In the genomic region with DNA sequence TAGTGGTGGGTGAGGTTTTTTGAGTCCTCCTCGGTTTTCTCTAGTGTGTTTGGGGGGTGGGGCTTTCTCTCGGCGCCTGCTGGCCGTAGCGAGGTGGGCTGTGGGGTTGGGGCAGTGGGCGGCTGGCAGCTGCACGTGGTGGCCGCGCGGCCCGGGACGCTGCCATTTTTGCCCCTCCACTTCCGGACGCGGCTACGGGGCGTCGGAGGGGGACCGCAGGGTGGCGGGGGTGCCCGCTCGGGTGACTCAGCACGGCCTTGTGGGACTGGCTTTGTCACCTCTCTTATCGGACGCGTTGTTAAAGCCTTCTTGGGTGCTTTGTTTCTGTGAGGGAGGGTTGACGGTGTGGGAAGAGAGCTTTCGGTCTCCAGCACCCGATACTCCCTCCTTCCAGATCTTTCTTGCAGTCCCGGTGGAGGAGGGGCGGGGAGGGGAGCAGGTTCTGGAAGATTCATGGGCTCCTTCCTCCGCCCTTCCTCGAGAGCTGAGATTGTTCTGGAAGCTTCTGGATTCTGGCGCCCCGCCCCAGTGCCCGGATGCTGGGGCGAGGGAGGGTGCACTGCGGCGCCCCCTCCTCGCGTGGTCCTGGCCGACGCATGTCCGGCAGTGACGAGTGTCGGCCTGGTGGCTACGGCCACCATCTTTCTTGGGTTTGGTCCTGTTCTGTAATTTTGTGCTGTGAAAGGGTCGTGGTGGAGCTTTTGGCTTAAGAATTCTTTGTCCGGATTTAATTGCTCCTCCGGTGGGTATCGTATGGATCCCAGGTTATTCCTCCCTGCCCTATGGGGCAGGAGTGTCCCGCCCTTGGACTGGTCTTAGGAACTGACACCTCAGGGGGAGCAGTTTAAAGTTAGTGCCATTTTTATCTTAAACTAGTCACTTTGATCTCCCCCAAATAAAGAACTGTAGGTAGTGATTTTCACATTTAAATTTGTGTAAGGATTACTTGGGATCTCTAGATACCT, we compare ENCODE assay signal across 8 cellular contexts. TPM values are rescaled to one million over a fixed set of nuclear protein-coding genes. Genes with fewer than 3 reads are reported as not detected.
A peak's percentile ranks its signal among the peaks of the same experiment; 100 is the strongest.
DNase-seq lines count a peak whose midpoint lies in the region; ATAC-seq and TF ChIP-seq lines count a peak whose summit lies in the region.

No MANE protein-coding gene starts in this region.

- peak; percentile 19 for ATAC-seq in GM19025 (IDR thresholded peaks at IDR 0.05; ENCODE audit: low read depth, unreplicated experiment)
- peak; percentile 25 for ATAC-seq in HG03457 (IDR thresholded peaks at IDR 0.05; ENCODE audit: unreplicated experiment)
- peak; percentile 49 for ATAC-seq in activated naive CD8-positive, alpha-beta T cell treated with anti-CD3 and anti-CD28 coated beads, Interleukin-2, amount 10 ng/mL, durations not matched to agents 7 days and 5 days (ENCODE audit: low read depth)
- peak; percentile 40 to 71 (median 58) for ATAC-seq in heart right ventricle

- H3K4me3 ChIP-seq in heart right ventricle, result peak overlapping the region; percentile 68 to 98 (median 86)

- intact Hi-C loops in heart right ventricle (cut with DNase I) (no loop called here), posterior vena cava (cut with DNase I) (no loop called here)

- in situ Hi-C loops in ACHN (cut with HindIII; ENCODE audit: low pct_ligation_motif_present, low pct_unique_long_range_greater_than_20kb, low sequenced_read_pairs), result no loop called here

- peak overlapping the region; percentile 99 for H3K27ac Mint-ChIP-seq in activated naive CD8-positive, alpha-beta T cell treated with anti-CD3 and anti-CD28 coated beads, Interleukin-2, amount 10 ng/mL, durations not matched to agents 7 days and 5 days
- H3K27ac Mint-ChIP-seq in type B pancreatic cell, result peak overlapping the region; percentile 100

- no peaks in the 10 kb centered on the region for H3K9me3 ChIP-seq in heart right ventricle

- TF ChIP-seq CTCF in heart right ventricle (IDR thresholded peaks at IDR 0.05) (no peak), type B pancreatic cell (conservative IDR thresholded peaks at IDR 0.05) (no peak)

- DNase-seq in ACHN (peak; percentile 44), SW 1271 (lab: John Stamatoyannopoulos, UW) (peak; percentile 20 to 68), heart right ventricle (peak; percentile 70 to 82), posterior vena cava (ENCODE audit: low spot score) (peak; percentile 94), type B pancreatic cell (ENCODE audit: extremely low spot score, unreplicated experiment) (no peak)
- peak; percentile 89 for DNase-seq in activated naive CD8-positive, alpha-beta T cell treated with anti-CD3 and anti-CD28 coated beads, Interleukin-2, amount 10 ng/mL, durations not matched to agents 7 days and 5 days

- no peaks in the 10 kb centered on the region for H3K27me3 ChIP-seq in heart right ventricle

- peaks cover 7% of the 10 kb centered on the region for H3K27me3 Mint-ChIP-seq in activated naive CD8-positive, alpha-beta T cell treated with anti-CD3 and anti-CD28 coated beads, Interleukin-2, amount 10 ng/mL, durations not matched to agents 7 days and 5 days
- H3K27me3 Mint-ChIP-seq in type B pancreatic cell, result peaks cover 6% of the 10 kb centered on the region

- H3K4me1 Mint-ChIP-seq in activated naive CD8-positive, alpha-beta T cell treated with anti-CD3 and anti-CD28 coated beads, Interleukin-2, amount 10 ng/mL, durations not matched to agents 7 days and 5 days, result peaks cover 47% of the 10 kb centered on the region
- H3K4me1 Mint-ChIP-seq in type B pancreatic cell (ENCODE audit: unreplicated experiment), result peaks cover 30% of the 10 kb centered on the region

- H3K27ac ChIP-seq in heart right ventricle, result peak overlapping the region; percentile 93 to 100 (median 98)

- H3K4me1 ChIP-seq in heart right ventricle, result peaks cover 9 to 57% (median 44%) of the 10 kb centered on the region in 9 donors

- POLR2A ChIA-PET in activated naive CD8-positive, alpha-beta T cell treated with anti-CD3 and anti-CD28 coated beads, Interleukin-2, amount 10 ng/mL, durations not matched to agents 7 days and 5 days (lab: Charles Lee), result interaction anchor here (0.6 to 4.2 kb wide), 20 partner anchors 9 to 1065 kb away, joined by 3 to 111 read pairs (median 6); partner anchors contain the start of genes AARS2, CDC5L, CUL9 and GTPBP2

- peaks cover 33% of the 10 kb centered on the region for H3K36me3 Mint-ChIP-seq in activated naive CD8-positive, alpha-beta T cell treated with anti-CD3 and anti-CD28 coated beads, Interleukin-2, amount 10 ng/mL, durations not matched to agents 7 days and 5 days
- peaks cover 41% of the 10 kb centered on the region for H3K36me3 Mint-ChIP-seq in type B pancreatic cell

- peaks cover 2 to 49% (median 40%) of the 10 kb centered on the region in 9 donors for H3K36me3 ChIP-seq in heart right ventricle

- 1% methylated on average over 52 of the region's 52 CpGs for WGBS in heart right ventricle, 2 donors

- H3K4me3 Mint-ChIP-seq in activated naive CD8-positive, alpha-beta T cell treated with anti-CD3 and anti-CD28 coated beads, Interleukin-2, amount 10 ng/mL, durations not matched to agents 7 days and 5 days, result peak overlapping the region; percentile 99
- H3K4me3 Mint-ChIP-seq in type B pancreatic cell, result peak overlapping the region; percentile 99

- no peaks in the 10 kb centered on the region for H3K9me3 Mint-ChIP-seq in activated naive CD8-positive, alpha-beta T cell treated with anti-CD3 and anti-CD28 coated beads, Interleukin-2, amount 10 ng/mL, durations not matched to agents 7 days and 5 days
- H3K9me3 Mint-ChIP-seq in type B pancreatic cell, result no peaks in the 10 kb centered on the region

RNA-seq across cellular contexts. Expression of gene HSP90AB1, which starts 0.7 kb away (rescaled TPM):
- 100 to 1,000 TPM; 453 to 466 TPM for total RNA-seq in activated naive CD8-positive, alpha-beta T cell treated with anti-CD3 and anti-CD28 coated beads, Interleukin-2, amount 10 ng/mL, durations not matched to agents 7 days and 5 days
- total RNA-seq in heart right ventricle (1,000 to 10,000 TPM in 4 of 10 donors, 100 to 1,000 TPM in 6; 675 to 1,053 (median 920) TPM), posterior vena cava (100 to 1,000 TPM; 414 to 463 TPM), type B pancreatic cell (ENCODE audit: low replicate concordance) (880 and 1,082 TPM in 2 replicates)
- polyA plus RNA-seq in heart right ventricle, result 100 to 1,000 TPM; 235 to 764 TPM

RNA-seq across cellular contexts. Expression of gene SLC35B2, which starts 9.7 kb away (rescaled TPM):
- 10 to 100 TPM; 28.4 TPM for total RNA-seq in activated naive CD8-positive, alpha-beta T cell treated with anti-CD3 and anti-CD28 coated beads, Interleukin-2, amount 10 ng/mL, durations not matched to agents 7 days and 5 days
- 10 to 100 TPM; 19.4 to 29.8 (median 23.7) TPM for total RNA-seq in heart right ventricle
- 10 to 100 TPM in 1 of 2 donors, 1 to 10 TPM in 1; 9.1 to 27.2 TPM for polyA plus RNA-seq in heart right ventricle
- 10 to 100 TPM; 23.1 to 28.9 TPM for total RNA-seq in posterior vena cava
- 39.6 and 46.1 TPM in 2 replicates for total RNA-seq in type B pancreatic cell (ENCODE audit: low replicate concordance)

RNA-seq across cellular contexts. Expression of gene NFKBIE, which starts 17.7 kb away (rescaled TPM):
- total RNA-seq in activated naive CD8-positive, alpha-beta T cell treated with anti-CD3 and anti-CD28 coated beads, Interleukin-2, amount 10 ng/mL, durations not matched to agents 7 days and 5 days, result 10 to 100 TPM; 14.0 to 14.3 TPM
- total RNA-seq in heart right ventricle, result 1 to 10 TPM; 1.5 to 8.7 (median 3.4) TPM
- 1 to 10 TPM; 5.7 to 5.9 TPM for polyA plus RNA-seq in heart right ventricle
- total RNA-seq in posterior vena cava, result 1 to 10 TPM; 4.5 to 6.7 TPM
- total RNA-seq in type B pancreatic cell (ENCODE audit: low replicate concordance), result 9.2 and 10.7 TPM in 2 replicates

RNA-seq across cellular contexts. Expression of gene TMEM151B, which starts 22.6 kb away (rescaled TPM):
- not detected for total RNA-seq in activated naive CD8-positive, alpha-beta T cell treated with anti-CD3 and anti-CD28 coated beads, Interleukin-2, amount 10 ng/mL, durations not matched to agents 7 days and 5 days
- 1 to 10 TPM in 1 of 10 donors, under 1 TPM in 5, not detected in 4; 0.09 to 2.2 (median 0.43) TPM for total RNA-seq in heart right ventricle
- polyA plus RNA-seq in heart right ventricle, result 1 to 10 TPM in 1 of 2 donors, under 1 TPM in 1; 0.14 to 1.2 TPM
- not detected for total RNA-seq in posterior vena cava
- 0.52 and 3.2 TPM in 2 replicates for total RNA-seq in type B pancreatic cell (ENCODE audit: low replicate concordance)

RNA-seq across cellular contexts. Expression of gene SLC29A1, which starts 24.2 kb away (rescaled TPM):
- 10 to 100 TPM; 22.5 to 24.0 TPM for total RNA-seq in activated naive CD8-positive, alpha-beta T cell treated with anti-CD3 and anti-CD28 coated beads, Interleukin-2, amount 10 ng/mL, durations not matched to agents 7 days and 5 days
- total RNA-seq in heart right ventricle, result 100 to 1,000 TPM; 104 to 198 (median 146) TPM
- 10 to 100 TPM; 46.3 to 90.9 TPM for polyA plus RNA-seq in heart right ventricle
- 10 to 100 TPM; 76.5 to 80.0 TPM for total RNA-seq in posterior vena cava
- 33.6 and 50.9 TPM in 2 replicates for total RNA-seq in type B pancreatic cell (ENCODE audit: low replicate concordance)
